Comparison of ENCODE assay signal across 3 cellular contexts in the genomic region with DNA sequence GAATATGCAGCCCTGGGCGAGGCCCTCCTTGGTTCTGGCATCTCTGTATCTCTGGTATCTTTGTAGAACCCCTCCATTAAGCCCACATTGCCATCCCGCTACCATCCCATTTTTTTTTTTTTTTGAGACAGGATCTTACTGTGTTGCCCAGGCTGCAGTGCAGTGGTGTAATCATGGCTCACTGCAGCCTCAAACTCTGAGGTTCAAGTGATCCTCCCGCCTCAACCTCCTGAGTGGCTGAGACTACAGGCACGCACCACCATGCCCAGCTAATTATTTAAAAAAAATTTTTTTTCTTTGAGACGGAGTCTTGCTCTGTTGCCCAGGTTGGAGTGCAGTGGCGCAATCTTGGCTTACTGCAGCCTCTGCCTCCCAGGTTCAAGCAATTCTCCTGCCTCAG. TPM values are rescaled to one million over a fixed set of nuclear protein-coding genes. Genes with fewer than 3 reads are reported as not detected.
"Had no signal": no experiment of that assay in that cellular context is flagged by ENCODE, and none has a peak within 500 bp of the region (broad histone marks: within the 10 kb centered on the region; RNA-seq: fewer than 3 reads in every experiment).

No MANE protein-coding gene starts in this region.

RNA-seq across cellular contexts. Expression of gene DYNLT4, which starts 17.2 kb away (rescaled TPM):
- total RNA-seq: cardiac septum, cerebellum had no signal

RNA-seq across cellular contexts. Expression of gene BEST4, which starts 36.4 kb away (rescaled TPM):
- total RNA-seq: astrocyte had no signal
